Comparison of ENCODE assay signal across 1 cellular context in genomic region chr22:17258015-17258827, GRCh38.
TF ChIP-seq lines count a peak whose summit lies in the region.

No MANE protein-coding gene starts in this region.

TF ChIP-seq in GM12878, 131 proteins besides CTCF, POLR2A, EP300 and RAD21 (continued from another document and continues in another):
- TF ChIP-seq ZBTB40 (IDR thresholded peaks at IDR 0.05; ENCODE audit: borderline replicate concordance) (0 out of 2 replicates have a peak, but pooled peaks have one; percentile 25), NR2F1 (conservative IDR thresholded peaks at IDR 0.05) (peak; percentile 62; the same call in 1 of the 2 replicates), MEF2A (IDR thresholded peaks at IDR 0.05; ENCODE audit: insufficient read depth, low read depth, low read length) (peak; percentile 31; the same call in 1 of the 2 replicates), IKZF1 (conservative IDR thresholded peaks at IDR 0.05) (peak; percentile 91), BRCA1 (IDR thresholded peaks at IDR 0.05; ENCODE audit: low read depth, low read length) (no peak), NFXL1 (IDR thresholded peaks at IDR 0.05; ENCODE audit: borderline replicate concordance) (no peak), CBFB (IDR thresholded peaks at IDR 0.05; ENCODE audit: low read depth) (peak; percentile 84), SMAD1 (IDR thresholded peaks at IDR 0.05; ENCODE audit: low read depth, partially characterized antibody) (no peak), ELK1 (IDR thresholded peaks at IDR 0.05; ENCODE audit: low read depth, low read length) (no peak), CHD4 (IDR thresholded peaks at IDR 0.05) (no peak), ZNF622 (IDR thresholded peaks at IDR 0.05) (no peak), YBX1 (IDR thresholded peaks at IDR 0.05) (no peak), ZNF384 (IDR thresholded peaks at IDR 0.05; ENCODE audit: borderline replicate concordance, low read depth, low read length) (no peak), STAT3 (IDR thresholded peaks at IDR 0.05; ENCODE audit: low read depth, low read length) (no peak), SUPT20H (IDR thresholded peaks at IDR 0.05; ENCODE audit: borderline replicate concordance, control insufficient read depth, low read depth, low read length) (no peak), SRF (IDR thresholded peaks at IDR 0.05; ENCODE audit: low read depth in 2 of 2, low read length in 2 of 2) (no peak), CREB1 (IDR thresholded peaks at IDR 0.05; ENCODE audit: low read depth) (peak; percentile 52; the same call in 1 of the 2 replicates), ZBTB11 (CRISPR knock-in tag; IDR thresholded peaks at IDR 0.05) (no peak), BMI1 (IDR thresholded peaks at IDR 0.05; ENCODE audit: borderline replicate concordance) (no peak), TCF7 (IDR thresholded peaks at IDR 0.05; ENCODE audit: borderline replicate concordance) (peak; percentile 92), MXI1 (IDR thresholded peaks at IDR 0.05; ENCODE audit: low read depth, low read length) (peak; percentile 52; the same call in 1 of the 2 replicates), NFYA (IDR thresholded peaks at IDR 0.05; ENCODE audit: borderline replicate concordance, low read depth, low read length) (no peak), NR2C2 (IDR thresholded peaks at IDR 0.05; ENCODE audit: borderline replicate concordance, control insufficient read depth, insufficient read length, low read depth) (no peak), POLR2AphosphoS5 (IDR thresholded peaks at IDR 0.05; ENCODE audit: low read length) (no peak; the same call in 1 of the 2 replicates), RBBP5 (conservative IDR thresholded peaks at IDR 0.05) (no peak), RCOR1 (conservative IDR thresholded peaks at IDR 0.05; ENCODE audit: low read depth, low read length) (peak; percentile 89), EED (IDR thresholded peaks at IDR 0.05; ENCODE audit: low read depth) (peak; percentile 86), FOXK2 (IDR thresholded peaks at IDR 0.05) (peak; percentile 92), PML (IDR thresholded peaks at IDR 0.05; ENCODE audit: low read length) (no peak), EGR1 (IDR thresholded peaks at IDR 0.05; ENCODE audit: borderline replicate concordance in 1 of 2, low read depth in 2 of 2, low read length in 2 of 2) (no peak), GABPA (IDR thresholded peaks at IDR 0.05; ENCODE audit: low read depth) (no peak), ZNF217 (IDR thresholded peaks at IDR 0.05) (peak; percentile 66; the same call in 1 of the 2 replicates), RUNX3 (IDR thresholded peaks at IDR 0.05; ENCODE audit: low read length) (peak; percentile 98), JUNB (IDR thresholded peaks at IDR 0.05) (peak; percentile 61), GATAD2B (conservative IDR thresholded peaks at IDR 0.05; ENCODE audit: low read depth) (peak; percentile 81), TCF3 (IDR thresholded peaks at IDR 0.05; ENCODE audit: borderline replicate concordance, insufficient read depth, low read depth, low read length) (peak; percentile 93), SP1 (IDR thresholded peaks at IDR 0.05; ENCODE audit: low read depth, low read length) (peak; percentile 60), ESRRA (IDR thresholded peaks at IDR 0.05; ENCODE audit: low read length) (no peak), BACH1 (IDR thresholded peaks at IDR 0.05; ENCODE audit: borderline replicate concordance) (no peak), USF1 (IDR thresholded peaks at IDR 0.05; ENCODE audit: borderline replicate concordance, extremely low read length, insufficient read depth, low read depth, low read length) (no peak), ZZZ3 (IDR thresholded peaks at IDR 0.05; ENCODE audit: control insufficient read depth, insufficient read length, low read depth) (no peak), RAD51 (IDR thresholded peaks at IDR 0.05) (peak; percentile 50), ZNF207 (IDR thresholded peaks at IDR 0.05; ENCODE audit: borderline replicate concordance) (no peak), ZNF274 (IDR thresholded peaks at IDR 0.05; ENCODE audit: insufficient read depth, insufficient read length) (no peak), NBN (IDR thresholded peaks at IDR 0.05) (peak; percentile 88), PAX8 (IDR thresholded peaks at IDR 0.05) (no peak)
- TF ChIP-seq, protein P1, sequence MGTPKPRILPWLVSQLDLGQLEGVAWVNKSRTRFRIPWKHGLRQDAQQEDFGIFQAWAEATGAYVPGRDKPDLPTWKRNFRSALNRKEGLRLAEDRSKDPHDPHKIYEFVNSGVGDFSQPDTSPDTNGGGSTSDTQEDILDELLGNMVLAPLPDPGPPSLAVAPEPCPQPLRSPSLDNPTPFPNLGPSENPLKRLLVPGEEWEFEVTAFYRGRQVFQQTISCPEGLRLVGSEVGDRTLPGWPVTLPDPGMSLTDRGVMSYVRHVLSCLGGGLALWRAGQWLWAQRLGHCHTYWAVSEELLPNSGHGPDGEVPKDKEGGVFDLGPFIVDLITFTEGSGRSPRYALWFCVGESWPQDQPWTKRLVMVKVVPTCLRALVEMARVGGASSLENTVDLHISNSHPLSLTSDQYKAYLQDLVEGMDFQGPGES (IDR thresholded peaks at IDR 0.05), result no peak
- TF ChIP-seq, protein P2, sequence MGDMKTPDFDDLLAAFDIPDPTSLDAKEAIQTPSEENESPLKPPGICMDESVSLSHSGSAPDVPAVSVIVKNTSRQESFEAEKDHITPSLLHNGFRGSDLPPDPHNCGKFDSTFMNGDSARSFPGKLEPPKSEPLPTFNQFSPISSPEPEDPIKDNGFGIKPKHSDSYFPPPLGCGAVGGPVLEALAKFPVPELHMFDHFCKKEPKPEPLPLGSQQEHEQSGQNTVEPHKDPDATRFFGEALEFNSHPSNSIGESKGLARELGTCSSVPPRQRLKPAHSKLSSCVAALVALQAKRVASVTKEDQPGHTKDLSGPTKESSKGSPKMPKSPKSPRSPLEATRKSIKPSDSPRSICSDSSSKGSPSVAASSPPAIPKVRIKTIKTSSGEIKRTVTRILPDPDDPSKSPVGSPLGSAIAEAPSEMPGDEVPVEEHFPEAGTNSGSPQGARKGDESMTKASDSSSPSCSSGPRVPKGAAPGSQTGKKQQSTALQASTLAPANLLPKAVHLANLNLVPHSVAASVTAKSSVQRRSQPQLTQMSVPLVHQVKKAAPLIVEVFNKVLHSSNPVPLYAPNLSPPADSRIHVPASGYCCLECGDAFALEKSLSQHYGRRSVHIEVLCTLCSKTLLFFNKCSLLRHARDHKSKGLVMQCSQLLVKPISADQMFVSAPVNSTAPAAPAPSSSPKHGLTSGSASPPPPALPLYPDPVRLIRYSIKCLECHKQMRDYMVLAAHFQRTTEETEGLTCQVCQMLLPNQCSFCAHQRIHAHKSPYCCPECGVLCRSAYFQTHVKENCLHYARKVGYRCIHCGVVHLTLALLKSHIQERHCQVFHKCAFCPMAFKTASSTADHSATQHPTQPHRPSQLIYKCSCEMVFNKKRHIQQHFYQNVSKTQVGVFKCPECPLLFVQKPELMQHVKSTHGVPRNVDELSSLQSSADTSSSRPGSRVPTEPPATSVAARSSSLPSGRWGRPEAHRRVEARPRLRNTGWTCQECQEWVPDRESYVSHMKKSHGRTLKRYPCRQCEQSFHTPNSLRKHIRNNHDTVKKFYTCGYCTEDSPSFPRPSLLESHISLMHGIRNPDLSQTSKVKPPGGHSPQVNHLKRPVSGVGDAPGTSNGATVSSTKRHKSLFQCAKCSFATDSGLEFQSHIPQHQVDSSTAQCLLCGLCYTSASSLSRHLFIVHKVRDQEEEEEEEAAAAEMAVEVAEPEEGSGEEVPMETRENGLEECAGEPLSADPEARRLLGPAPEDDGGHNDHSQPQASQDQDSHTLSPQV (IDR thresholded peaks at IDR 0.05), result no peak
- TF ChIP-seq, protein P3, sequence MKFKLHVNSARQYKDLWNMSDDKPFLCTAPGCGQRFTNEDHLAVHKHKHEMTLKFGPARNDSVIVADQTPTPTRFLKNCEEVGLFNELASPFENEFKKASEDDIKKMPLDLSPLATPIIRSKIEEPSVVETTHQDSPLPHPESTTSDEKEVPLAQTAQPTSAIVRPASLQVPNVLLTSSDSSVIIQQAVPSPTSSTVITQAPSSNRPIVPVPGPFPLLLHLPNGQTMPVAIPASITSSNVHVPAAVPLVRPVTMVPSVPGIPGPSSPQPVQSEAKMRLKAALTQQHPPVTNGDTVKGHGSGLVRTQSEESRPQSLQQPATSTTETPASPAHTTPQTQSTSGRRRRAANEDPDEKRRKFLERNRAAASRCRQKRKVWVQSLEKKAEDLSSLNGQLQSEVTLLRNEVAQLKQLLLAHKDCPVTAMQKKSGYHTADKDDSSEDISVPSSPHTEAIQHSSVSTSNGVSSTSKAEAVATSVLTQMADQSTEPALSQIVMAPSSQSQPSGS (IDR thresholded peaks at IDR 0.05; ENCODE audit: low read length), result peak; percentile 56; the same call in 1 of the 2 replicates
- TF ChIP-seq, protein P4, sequence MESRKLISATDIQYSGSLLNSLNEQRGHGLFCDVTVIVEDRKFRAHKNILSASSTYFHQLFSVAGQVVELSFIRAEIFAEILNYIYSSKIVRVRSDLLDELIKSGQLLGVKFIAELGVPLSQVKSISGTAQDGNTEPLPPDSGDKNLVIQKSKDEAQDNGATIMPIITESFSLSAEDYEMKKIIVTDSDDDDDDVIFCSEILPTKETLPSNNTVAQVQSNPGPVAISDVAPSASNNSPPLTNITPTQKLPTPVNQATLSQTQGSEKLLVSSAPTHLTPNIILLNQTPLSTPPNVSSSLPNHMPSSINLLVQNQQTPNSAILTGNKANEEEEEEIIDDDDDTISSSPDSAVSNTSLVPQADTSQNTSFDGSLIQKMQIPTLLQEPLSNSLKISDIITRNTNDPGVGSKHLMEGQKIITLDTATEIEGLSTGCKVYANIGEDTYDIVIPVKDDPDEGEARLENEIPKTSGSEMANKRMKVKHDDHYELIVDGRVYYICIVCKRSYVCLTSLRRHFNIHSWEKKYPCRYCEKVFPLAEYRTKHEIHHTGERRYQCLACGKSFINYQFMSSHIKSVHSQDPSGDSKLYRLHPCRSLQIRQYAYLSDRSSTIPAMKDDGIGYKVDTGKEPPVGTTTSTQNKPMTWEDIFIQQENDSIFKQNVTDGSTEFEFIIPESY (IDR thresholded peaks at IDR 0.05), result no peak
